In genomic region chr12:104986022-104986941, GRCh38 we compare ENCODE assay signal across 8 cellular contexts. TPM values are rescaled to one million over a fixed set of nuclear protein-coding genes. Genes with fewer than 3 reads are reported as not detected.
A peak's percentile ranks its signal among the peaks of the same experiment; 100 is the strongest.
DNase-seq lines count a peak whose midpoint lies in the region; ATAC-seq lines count a peak whose summit lies in the region.

Gene NOPCHAP1, plus strand, starts transcription at chr12:104986316. Its CDS starts 37 bp downstream, at chr12:104986353.

- no peaks in the 10 kb centered on the region; the same call in 1 of the 2 replicates for H3K9me3 ChIP-seq in BLaER1

- H4K20me1 ChIP-seq in BLaER1: no peaks in the 10 kb centered on the region

- peak within 1 kb of the TSS; percentile 84 for H3K4me3 ChIP-seq in BLaER1

- H3K27ac Mint-ChIP-seq in activated CD4-positive, alpha-beta T cell treated with anti-CD3 and anti-CD28 coated beads, Interleukin-2, amount 10 ng/mL, durations not matched to agents 24 days and 14 days: peak within 1 kb of the TSS; percentile 85

- H3K4me1 Mint-ChIP-seq in activated CD4-positive, alpha-beta T cell treated with anti-CD3 and anti-CD28 coated beads, Interleukin-2, amount 10 ng/mL, durations not matched to agents 24 days and 14 days: peaks cover 37% of the 10 kb centered on the region

- H3K27ac ChIP-seq in BLaER1: peak within 1 kb of the TSS; percentile 65

- H3K4me1 ChIP-seq in BLaER1: peaks cover 23% of the 10 kb centered on the region

- peaks cover 7% of the 10 kb centered on the region for H3K27me3 Mint-ChIP-seq in activated CD4-positive, alpha-beta T cell treated with anti-CD3 and anti-CD28 coated beads, Interleukin-2, amount 10 ng/mL, durations not matched to agents 24 days and 14 days

- H3K27me3 ChIP-seq in BLaER1: no peaks in the 10 kb centered on the region

- ATAC-seq in GM19324 (IDR thresholded peaks at IDR 0.05; ENCODE audit: low FRiP score, unreplicated experiment): peak; percentile 95
- ATAC-seq in HG03460 (IDR thresholded peaks at IDR 0.05; ENCODE audit: unreplicated experiment): peak; percentile 99
- ATAC-seq in left lobe of liver: peak; percentile 99

- peak within 1 kb of the TSS; percentile 92 for H3K4me2 ChIP-seq in BLaER1

- intact Hi-C loops in activated CD4-positive, alpha-beta T cell treated with anti-CD3 and anti-CD28 coated beads, Interleukin-2, amount 10 ng/mL, durations not matched to agents 24 days and 14 days (cut with micrococcal nuclease): loop anchor here (1.0 to 5.0 kb wide), 3 partner anchors 27 to 304 kb away; no protein-coding TSS in a partner anchor

- no peaks in the 10 kb centered on the region for H3K9me3 Mint-ChIP-seq in activated CD4-positive, alpha-beta T cell treated with anti-CD3 and anti-CD28 coated beads, Interleukin-2, amount 10 ng/mL, durations not matched to agents 24 days and 14 days

- H3K36me3 Mint-ChIP-seq in activated CD4-positive, alpha-beta T cell treated with anti-CD3 and anti-CD28 coated beads, Interleukin-2, amount 10 ng/mL, durations not matched to agents 24 days and 14 days (ENCODE audit: low read depth): peaks cover 37% of the 10 kb centered on the region

- H3K9ac ChIP-seq in BLaER1: peak within 1 kb of the TSS; percentile 83

- DNase-seq in NCI-H526 (lab: John Stamatoyannopoulos, UW): peak; percentile 74 to 95
- peak; percentile 97 for DNase-seq in activated CD4-positive, alpha-beta T cell treated with anti-CD3 and anti-CD28 coated beads, Interleukin-2, amount 10 ng/mL, durations not matched to agents 24 days and 14 days
- DNase-seq in dedifferentiated amniotic fluid mesenchymal stem cell (ENCODE audit: extremely low spot score): peak; percentile 86
- DNase-seq in left lobe of liver (ENCODE audit: low spot score): peak; percentile 91
- DNase-seq in stimulated activated CD4-positive, alpha-beta T cell treated with anti-CD3 and anti-CD28 coated beads, Interleukin-2, amount 100 ng/mL, for 24 hours: peak; percentile 90 to 93

- H3K4me3 Mint-ChIP-seq in activated CD4-positive, alpha-beta T cell treated with anti-CD3 and anti-CD28 coated beads, Interleukin-2, amount 10 ng/mL, durations not matched to agents 24 days and 14 days: peak within 1 kb of the TSS; percentile 89

- peaks cover 26% of the 10 kb centered on the region for H3K36me3 ChIP-seq in BLaER1

RNA-seq across cellular contexts. Expression of gene NOPCHAP1, which starts in this region (rescaled TPM):
- total RNA-seq in activated CD4-positive, alpha-beta T cell treated with anti-CD3 and anti-CD28 coated beads, Interleukin-2, amount 10 ng/mL, durations not matched to agents 24 days and 14 days: 39.8 and 41.3 TPM in 2 replicates
- 5.9 TPM for total RNA-seq in left lobe of liver

Comparison
In these comparisons a context has a peak if more than half of its experiments do, and no peak if none do; other contexts are left out.
1. Peak in every context shown above with its lines: DNase-seq, ATAC-seq, H3K4me3 ChIP-seq and H3K27ac ChIP-seq.